Comparison of ENCODE assay signal across 21 cellular contexts in genomic region chr3:197444793-197445403, GRCh38.
"Had no signal": no experiment of that assay in that cellular context is flagged by ENCODE, and none has a peak within 500 bp of the region (broad histone marks: within the 10 kb centered on the region; RNA-seq: fewer than 3 reads in every experiment).

No MANE protein-coding gene starts in this region.

- H3K27me3 ChIP-seq: pancreas, stomach, transverse colon, uterus had no signal

- H3K4me3 Mint-ChIP-seq: activated CD4-positive, alpha-beta T cell treated with anti-CD3 and anti-CD28 coated beads, Interleukin-2, amount 10 ng/mL, durations not matched to agents 7 days and 5 days; activated CD8-positive, alpha-beta T cell treated with anti-CD3 and anti-CD28 coated beads, Interleukin-2, amount 10 ng/mL, durations not matched to agents 7 days and 5 days; activated T-helper 1 cell treated with anti-CD3 and anti-CD28 coated beads, Interleukin-12 subunit alpha, Interleukin-12 subunit beta, Interleukin-2, Interleukin-4 antibody, amounts not matched to agents 30 ng/mL and 10 ng/mL and 1 ng/mL, durations not matched to agents 14 hours and 24 hours and 36 hours; natural killer cell had no signal

- FAIRE-seq: bronchial epithelial cell, pancreas had no signal

- H3K4me3 ChIP-seq: lung, pancreas, skin epidermis, stomach, suprapubic skin, transverse colon, uterus had no signal

- ATAC-seq: activated CD4-positive, CD25-positive, alpha-beta regulatory T cell treated with anti-CD3 and anti-CD28 coated beads, Interleukin-2, amount 50 U/mL, for 24 hours; activated CD8-positive, alpha-beta T cell treated with anti-CD3 and anti-CD28 coated beads, Interleukin-2, amount 10 ng/mL, durations not matched to agents 7 days and 5 days; left lobe of liver; pancreas; right cardiac atrium had no signal

- H3K4me1 ChIP-seq: pancreas, stomach, suprapubic skin, transverse colon, uterus had no signal

- H3K36me3 Mint-ChIP-seq: activated naive CD4-positive, alpha-beta T cell treated with anti-CD3 and anti-CD28 coated beads, Interleukin-2, amount 50 U/mL, for 72 hours; natural killer cell had no signal

- H3K4me1 Mint-ChIP-seq: natural killer cell had no signal

- H3K27ac ChIP-seq: neutrophil, pancreas, skin epidermis, stomach, suprapubic skin, transverse colon, uterus, VCaP had no signal

- H3K9me3 ChIP-seq: neutrophil, pancreas, stomach, suprapubic skin, transverse colon, uterus had no signal

- H3K27ac Mint-ChIP-seq: activated CD4-positive, alpha-beta T cell treated with anti-CD3 and anti-CD28 coated beads, Interleukin-2, amount 10 ng/mL, durations not matched to agents 7 days and 5 days; activated CD8-positive, alpha-beta T cell treated with anti-CD3 and anti-CD28 coated beads, Interleukin-2, amount 10 ng/mL, durations not matched to agents 7 days and 5 days; activated T-helper 1 cell treated with anti-CD3 and anti-CD28 coated beads, Interleukin-12 subunit alpha, Interleukin-12 subunit beta, Interleukin-2, Interleukin-4 antibody, amounts not matched to agents 30 ng/mL and 10 ng/mL and 1 ng/mL, durations not matched to agents 14 hours and 24 hours and 36 hours; natural killer cell had no signal

- DNase-seq: activated CD4-positive, alpha-beta T cell treated with anti-CD3 and anti-CD28 coated beads, Interleukin-2, amount 10 ng/mL, durations not matched to agents 7 days and 5 days; activated CD8-positive, alpha-beta T cell treated with anti-CD3 and anti-CD28 coated beads, Interleukin-2, amount 10 ng/mL, durations not matched to agents 7 days and 5 days; activated gamma-delta T cell; amniotic stem cell; natural killer cell; pancreas; right cardiac atrium; stimulated activated CD4-positive, alpha-beta T cell treated with anti-CD3 and anti-CD28 coated beads, Interleukin-1b, Interleukin-23, amount 100 ng/mL, for 48 hours; stomach; transverse colon; uterus had no signal

- H3K36me3 ChIP-seq: neutrophil, pancreas, stomach, suprapubic skin, transverse colon, uterus had no signal

- H3K9me3 Mint-ChIP-seq: activated CD4-positive, alpha-beta T cell treated with anti-CD3 and anti-CD28 coated beads, Interleukin-2, amount 10 ng/mL, durations not matched to agents 7 days and 5 days; activated naive CD4-positive, alpha-beta T cell treated with anti-CD3 and anti-CD28 coated beads, Interleukin-2, amount 50 U/mL, for 72 hours; activated T-helper 1 cell treated with anti-CD3 and anti-CD28 coated beads, Interleukin-12 subunit alpha, Interleukin-12 subunit beta, Interleukin-2, Interleukin-4 antibody, amounts not matched to agents 30 ng/mL and 10 ng/mL and 1 ng/mL, durations not matched to agents 14 hours and 24 hours and 36 hours; natural killer cell had no signal
